17 cellular contexts compared by ENCODE assay signal in the genomic region with DNA sequence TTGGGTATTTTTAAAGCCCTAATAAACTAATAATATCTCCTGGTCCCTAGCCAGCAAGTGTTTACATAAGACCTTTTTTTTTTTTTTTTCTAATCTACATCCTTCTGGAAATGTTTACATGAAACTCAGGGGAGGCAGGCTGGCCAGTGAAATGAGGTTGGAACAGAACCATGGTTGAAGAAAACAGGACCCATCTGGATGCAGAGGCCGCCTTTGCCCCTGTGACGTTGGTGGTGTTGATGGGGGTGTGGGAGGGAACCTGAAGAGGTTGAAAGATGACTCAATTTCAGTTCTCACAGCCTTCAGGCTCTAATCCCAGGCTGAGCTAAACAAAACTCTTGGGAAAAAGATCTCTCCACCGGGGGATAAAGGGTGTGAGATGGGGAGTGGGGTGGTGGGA.
DNase-seq lines count a peak whose midpoint lies in the region; ATAC-seq, FAIRE-seq and TF ChIP-seq lines count a peak whose summit lies in the region.
"Had no signal": no experiment of that assay in that cellular context is flagged by ENCODE, and none has a peak within 500 bp of the region (broad histone marks: within the 10 kb centered on the region; RNA-seq: fewer than 3 reads in every experiment).

No MANE protein-coding gene starts in this region.

- H3K4me2 ChIP-seq in Loucy (ENCODE audit: low read depth, low read length, poor library complexity, severe bottlenecking) (no peak overlapping the region), hepatocyte (peak overlapping the region; percentile 43)

- H3K4me1 Mint-ChIP-seq in activated T-cell treated with anti-CD3 and anti-CD28 coated beads, Interleukin-2, amount 50 U/mL, for 24 hours (ENCODE audit: low read depth): no peaks in the 10 kb centered on the region
- H3K4me1 Mint-ChIP-seq: activated naive CD4-positive, alpha-beta T cell treated with anti-CD3 and anti-CD28 coated beads, Interleukin-2, amount 10 ng/mL, durations not matched to agents 7 days and 5 days; CD8-positive, alpha-beta memory T cell; naive thymus-derived CD8-positive, alpha-beta T cell had no signal

- no peak overlapping the region for H2AFZ ChIP-seq in Loucy (ENCODE audit: low read length)
- no peak overlapping the region for H2AFZ ChIP-seq in hepatocyte

- H3K27me3 ChIP-seq in Loucy (ENCODE audit: insufficient read depth, low read length, poor library complexity, severe bottlenecking) (no peaks in the 10 kb centered on the region), bronchial epithelial cell (ENCODE audit: control insufficient read depth, insufficient read depth, low read length) (no peaks in the 10 kb centered on the region), hepatocyte (no peaks in the 10 kb centered on the region)

- no peak overlapping the region for H3K27ac Mint-ChIP-seq in activated T-cell treated with anti-CD3 and anti-CD28 coated beads, Interleukin-2, amount 50 U/mL, for 24 hours
- H3K27ac Mint-ChIP-seq: activated naive CD4-positive, alpha-beta T cell treated with anti-CD3 and anti-CD28 coated beads, Interleukin-2, amount 10 ng/mL, durations not matched to agents 7 days and 5 days had no signal

- H3K79me2 ChIP-seq in Loucy (ENCODE audit: insufficient read depth, low read length): no peaks in the 10 kb centered on the region
- no peaks in the 10 kb centered on the region for H3K79me2 ChIP-seq in hepatocyte

- 20% methylated on average over 3 of the region's 3 CpGs for WGBS in hepatocyte (ENCODE audit: low lambda C conversion rate, missing lambda C conversion rate)

- H3K4me1 ChIP-seq in Loucy (ENCODE audit: insufficient read depth, low read length, poor library complexity, severe bottlenecking) (peaks cover 37% of the 10 kb centered on the region), hepatocyte (ENCODE audit: insufficient read depth) (peaks cover 18% of the 10 kb centered on the region)
- H3K4me1 ChIP-seq: HAP-1 had no signal

- H3K4me3 ChIP-seq in Loucy (ENCODE audit: low read length, poor library complexity, severe bottlenecking) (no peak overlapping the region), bronchial epithelial cell (ENCODE audit: low read depth, low read length) (no peak overlapping the region), hepatocyte (no peak overlapping the region), skeletal muscle cell (ENCODE audit: low read depth, low read length) (no peak overlapping the region)
- H3K4me3 ChIP-seq: GM12878, HAP-1 had no signal

- no peaks in the 10 kb centered on the region for H3K9me2 ChIP-seq in Loucy (replicated peaks; ENCODE audit: low read depth, low read length)
- H3K9me2 ChIP-seq in hepatocyte (replicated peaks; ENCODE audit: insufficient read depth): no peaks in the 10 kb centered on the region

- DNase-seq in bronchial epithelial cell (ENCODE audit: low read depth) (peak; percentile 49), hepatocyte (ENCODE audit: low spot score) (peak; percentile 80), skeletal muscle cell (ENCODE audit: low read depth) (peak; percentile 86), NCI-H1105 treated with DMSO at 0.1 percent for 48 hours (lab: John Stamatoyannopoulos, UW) (no peak), NCI-H1092 (lab: John Stamatoyannopoulos, UW) (no peak)
- no peak for DNase-seq in activated T-cell treated with anti-CD3 and anti-CD28 coated beads, Interleukin-2, amount 50 U/mL, for 24 hours
- DNase-seq: activated naive CD4-positive, alpha-beta T cell treated with anti-CD3 and anti-CD28 coated beads, Interleukin-2, amount 10 ng/mL, durations not matched to agents 7 days and 5 days; CD8-positive, alpha-beta memory T cell; naive thymus-derived CD8-positive, alpha-beta T cell; NCI-H345; stimulated activated CD4-positive, alpha-beta T cell treated with anti-CD3 and anti-CD28 coated beads, Interleukin-2, amount 100 ng/mL, for 24 hours; stimulated activated naive CD4-positive, alpha-beta T cell treated with Interleukin-2 at 50 U/mL for 16 hours had no signal

- no peaks in the 10 kb centered on the region for H3K36me3 ChIP-seq in Loucy (ENCODE audit: insufficient read depth, low read length)
- H3K36me3 ChIP-seq in bronchial epithelial cell (ENCODE audit: control insufficient read depth, insufficient read depth, low read length): no peaks in the 10 kb centered on the region
- H3K36me3 ChIP-seq in hepatocyte (replicated peaks; ENCODE audit: insufficient read depth, low read depth): no peaks in the 10 kb centered on the region
- H3K36me3 ChIP-seq: HAP-1 had no signal

- TF ChIP-seq CTCF in Loucy (conservative IDR thresholded peaks at IDR 0.05; ENCODE audit: low read length) (no peak), bronchial epithelial cell (IDR thresholded peaks at IDR 0.05; ENCODE audit: insufficient read depth, low read length, severe bottlenecking) (no peak), hepatocyte (IDR thresholded peaks at IDR 0.05; ENCODE audit: poor library complexity) (no peak)

- H3K9me3 ChIP-seq in Loucy (ENCODE audit: insufficient read depth, low read depth, low read length) (no peaks in the 10 kb centered on the region; the same call in 1 of the 2 replicates), hepatocyte (ENCODE audit: low read depth) (no peaks in the 10 kb centered on the region)
- H3K9me3 ChIP-seq: HAP-1 had no signal

- peak overlapping the region; percentile 63 for H3K27ac ChIP-seq in hepatocyte

- H3K36me3 Mint-ChIP-seq in activated T-cell treated with anti-CD3 and anti-CD28 coated beads, Interleukin-2, amount 50 U/mL, for 24 hours (ENCODE audit: low read depth): no peaks in the 10 kb centered on the region
- H3K36me3 Mint-ChIP-seq: activated naive CD4-positive, alpha-beta T cell treated with anti-CD3 and anti-CD28 coated beads, Interleukin-2, amount 10 ng/mL, durations not matched to agents 7 days and 5 days; CD8-positive, alpha-beta memory T cell; naive thymus-derived CD8-positive, alpha-beta T cell had no signal

- H3K4me3 Mint-ChIP-seq in activated T-cell treated with anti-CD3 and anti-CD28 coated beads, Interleukin-2, amount 50 U/mL, for 24 hours: no peak overlapping the region
- H3K4me3 Mint-ChIP-seq: activated naive CD4-positive, alpha-beta T cell treated with anti-CD3 and anti-CD28 coated beads, Interleukin-2, amount 10 ng/mL, durations not matched to agents 7 days and 5 days; CD8-positive, alpha-beta memory T cell; naive thymus-derived CD8-positive, alpha-beta T cell had no signal

- peaks cover 3% of the 10 kb centered on the region for H3K27me3 Mint-ChIP-seq in activated T-cell treated with anti-CD3 and anti-CD28 coated beads, Interleukin-2, amount 50 U/mL, for 24 hours

- peak overlapping the region; percentile 41 for H3K9ac ChIP-seq in Loucy (ENCODE audit: low read depth, low read length, poor library complexity, severe bottlenecking)

- no peaks in the 10 kb centered on the region for H3K9me3 Mint-ChIP-seq in activated T-cell treated with anti-CD3 and anti-CD28 coated beads, Interleukin-2, amount 50 U/mL, for 24 hours
- H3K9me3 Mint-ChIP-seq: activated naive CD4-positive, alpha-beta T cell treated with anti-CD3 and anti-CD28 coated beads, Interleukin-2, amount 10 ng/mL, durations not matched to agents 7 days and 5 days had no signal

- ATAC-seq in HG02840 (IDR thresholded peaks at IDR 0.05; ENCODE audit: low FRiP score, unreplicated experiment): no peak
- ATAC-seq: GM12878; naive thymus-derived CD8-positive, alpha-beta T cell had no signal

- peak; percentile 64 for FAIRE-seq in bronchial epithelial cell (lab: Jason Lieb, UNC)
- FAIRE-seq: GM12878, GM19239 had no signal

- H4K20me1 ChIP-seq in Loucy (ENCODE audit: insufficient read depth, low read length, poor library complexity, severe bottlenecking): no peaks in the 10 kb centered on the region
- H4K20me1 ChIP-seq in hepatocyte (ENCODE audit: insufficient read depth, poor library complexity, severe bottlenecking): no peaks in the 10 kb centered on the region

- H3F3A ChIP-seq in Loucy (ENCODE audit: low read depth): no peaks in the 10 kb centered on the region

Comparison
In these comparisons a context has a peak if more than half of its experiments do, and no peak if none do; other contexts are left out.
1. DNase-seq: peak in bronchial epithelial cell (single experiment), hepatocyte (single experiment) and skeletal muscle cell (single experiment); none in activated T-cell treated with anti-CD3 and anti-CD28 coated beads, Interleukin-2, amount 50 U/mL, for 24 hours (single experiment), NCI-H1105 treated with DMSO at 0.1 percent for 48 hours (single experiment) and NCI-H1092 (single experiment).